ENCODE assay signal across 11 cellular contexts in genomic region chr13:111219306-111219705, GRCh38.
DNase-seq lines count a peak whose midpoint lies in the region; ATAC-seq, FAIRE-seq and TF ChIP-seq lines count a peak whose summit lies in the region.
"Had no signal": no experiment of that assay in that cellular context is flagged by ENCODE, and none has a peak within 500 bp of the region (broad histone marks: within the 10 kb centered on the region; RNA-seq: fewer than 3 reads in every experiment).

No MANE protein-coding gene starts in this region.

- FAIRE-seq in astrocyte (lab: Jason Lieb, UNC), result no peak
- FAIRE-seq: GM12892 had no signal

- CTCF ChIA-PET in BJ (lab: Yijun Ruan, JAX), result no interaction called here

- ATAC-seq in psoas muscle, result peak; percentile 25 to 60 (median 42)
- ATAC-seq in HG03565 (IDR thresholded peaks at IDR 0.05; ENCODE audit: unreplicated experiment), result no peak
- ATAC-seq in GM19328 (IDR thresholded peaks at IDR 0.05; ENCODE audit: unreplicated experiment), result no peak

- H3K36me3 Mint-ChIP-seq in astrocyte (ENCODE audit: low read depth, unreplicated experiment), result peaks cover 1% of the 10 kb centered on the region

- DNase-seq in BJ (ENCODE audit: low read depth) (peak; percentile 68), astrocyte (ENCODE audit: low read depth) (peak; percentile 87), foreskin melanocyte (peak; percentile 63), psoas muscle (no peak), NCI-H226 (no peak), 8988T (no peak)
- DNase-seq: activated CD4-positive, alpha-beta T cell treated with anti-CD3 and anti-CD28 coated beads, Interleukin-2, amount 50 U/mL, for 4 hours; NCI-H510A treated with DMSO at 0.1 percent for 48 hours had no signal

- TF ChIP-seq CTCF in BJ (IDR thresholded peaks at IDR 0.05; ENCODE audit: insufficient read depth, low read depth, low read length), result no peak
- TF ChIP-seq CTCF in astrocyte (IDR thresholded peaks at IDR 0.05; ENCODE audit: insufficient read depth, low read depth, low read length), result no peak
- TF ChIP-seq CTCF in psoas muscle (IDR thresholded peaks at IDR 0.05), result no peak

- WGBS in psoas muscle, 3 donors, result 12 to 20% (median 13%) methylated on average over 4 of the region's 4 CpGs

- H4K20me1 ChIP-seq in astrocyte (ENCODE audit: insufficient read depth, low read length), result peaks cover 66% of the 10 kb centered on the region

- H3K9ac ChIP-seq in astrocyte (ENCODE audit: low read length), result peak overlapping the region; percentile 32

- H3K4me3 ChIP-seq in BJ (ENCODE audit: low read depth, low read length) (no peak overlapping the region), astrocyte (ENCODE audit: insufficient read depth, low read depth, low read length) (no peak overlapping the region), psoas muscle (no peak overlapping the region)

- peaks cover 45% of the 10 kb centered on the region for H3K4me1 Mint-ChIP-seq in astrocyte (ENCODE audit: low read depth, unreplicated experiment)

- intact Hi-C loops in psoas muscle (cut with DNase I), result loop anchor here in 1 of 2 donors (5.0 to 10.0 kb wide), 2 partner anchors 42 to 305 kb away; partner anchors contain the start of gene ANKRD10

- peaks cover 80% of the 10 kb centered on the region for H3K79me2 ChIP-seq in astrocyte (ENCODE audit: insufficient read depth, low read length)

- H3K4me1 ChIP-seq in astrocyte (ENCODE audit: insufficient read depth, low read length), result peaks cover 14% of the 10 kb centered on the region
- H3K4me1 ChIP-seq in psoas muscle, result peaks cover 71% of the 10 kb centered on the region

- H3K27ac ChIP-seq in astrocyte (ENCODE audit: low read depth, low read length), result peak overlapping the region; percentile 16
- peak overlapping the region; percentile 69 for H3K27ac ChIP-seq in psoas muscle

- POLR2A ChIA-PET in BJ (lab: Charles Lee), result no interaction called here

- H3K9me3 Mint-ChIP-seq in astrocyte (ENCODE audit: unreplicated experiment), result no peaks in the 10 kb centered on the region

- peaks cover 1% of the 10 kb centered on the region for H3K36me3 ChIP-seq in BJ (ENCODE audit: control insufficient read depth, insufficient read depth, low read length)
- peaks cover 3% of the 10 kb centered on the region for H3K36me3 ChIP-seq in astrocyte (ENCODE audit: insufficient read depth, low read length)
- no peaks in the 10 kb centered on the region for H3K36me3 ChIP-seq in psoas muscle (ENCODE audit: insufficient read depth in 1 of 2, low read depth in 1 of 2)

- H3K9me3 ChIP-seq in astrocyte (ENCODE audit: insufficient read depth, low read depth, low read length), result no peaks in the 10 kb centered on the region
- no peaks in the 10 kb centered on the region for H3K9me3 ChIP-seq in psoas muscle

- peak overlapping the region; percentile 29 for H3K27ac Mint-ChIP-seq in astrocyte (ENCODE audit: unreplicated experiment)

- no peaks in the 10 kb centered on the region for H3K27me3 Mint-ChIP-seq in astrocyte (ENCODE audit: low read depth, unreplicated experiment)

- no peaks in the 10 kb centered on the region for H3K27me3 ChIP-seq in BJ (ENCODE audit: control insufficient read depth, insufficient read depth, low read length)
- H3K27me3 ChIP-seq in astrocyte (ENCODE audit: insufficient read depth, low read length), result no peaks in the 10 kb centered on the region
- H3K27me3 ChIP-seq in psoas muscle (ENCODE audit: insufficient read depth in 3 of 3, low read length in 2 of 3), result no peaks in the 10 kb centered on the region

- no peak overlapping the region for H3K4me3 Mint-ChIP-seq in astrocyte (ENCODE audit: unreplicated experiment)

- H3K4me2 ChIP-seq in astrocyte (ENCODE audit: low read length), result peak overlapping the region; percentile 9

- no peak overlapping the region for H2AFZ ChIP-seq in astrocyte (ENCODE audit: low read depth, low read length)

Comparison
In these comparisons a context has a peak if more than half of its experiments do, and no peak if none do; other contexts are left out.
1. DNase-seq: peak in BJ (single experiment), astrocyte (single experiment) and foreskin melanocyte (single experiment); none in psoas muscle (0 of 2), NCI-H226 (single experiment) and 8988T (single experiment).
2. ATAC-seq: peak in psoas muscle (4 of 4); none in HG03565 (single experiment) and GM19328 (single experiment).